2 cellular contexts compared by ENCODE assay signal in the genomic region with DNA sequence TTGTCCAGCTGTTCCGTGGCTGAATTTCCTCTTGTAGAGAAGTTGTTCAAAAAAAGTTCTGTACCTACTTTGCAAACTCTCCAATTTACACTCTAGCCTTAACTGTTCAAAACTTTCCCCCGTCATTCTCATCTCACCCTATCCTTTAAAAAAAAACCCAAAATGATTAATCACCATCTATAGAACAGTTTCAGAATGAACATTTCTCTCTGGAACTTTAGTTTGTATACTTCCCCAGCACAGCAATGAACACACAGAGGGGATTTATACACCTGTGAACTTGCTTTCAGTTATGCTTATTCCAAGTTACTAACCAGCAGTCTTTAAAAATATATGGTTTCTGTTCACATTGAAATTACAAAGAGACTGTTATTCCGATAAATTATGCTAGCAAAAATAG.
TF ChIP-seq lines count a peak whose summit lies in the region.

No MANE protein-coding gene starts in this region.

TF ChIP-seq in SK-N-SH, 30 proteins besides CTCF, POLR2A, EP300 and RAD21 (continued from another document):
- TF ChIP-seq, protein P1, sequence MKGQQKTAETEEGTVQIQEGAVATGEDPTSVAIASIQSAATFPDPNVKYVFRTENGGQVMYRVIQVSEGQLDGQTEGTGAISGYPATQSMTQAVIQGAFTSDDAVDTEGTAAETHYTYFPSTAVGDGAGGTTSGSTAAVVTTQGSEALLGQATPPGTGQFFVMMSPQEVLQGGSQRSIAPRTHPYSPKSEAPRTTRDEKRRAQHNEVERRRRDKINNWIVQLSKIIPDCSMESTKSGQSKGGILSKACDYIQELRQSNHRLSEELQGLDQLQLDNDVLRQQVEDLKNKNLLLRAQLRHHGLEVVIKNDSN (IDR thresholded peaks at IDR 0.05; ENCODE audit: borderline replicate concordance, low read depth) = no peak
- no peak for TF ChIP-seq MEF2A (IDR thresholded peaks at IDR 0.05; ENCODE audit: borderline replicate concordance, low read depth)
- no peak for TF ChIP-seq GABPA (IDR thresholded peaks at IDR 0.05; ENCODE audit: low read depth)
- TF ChIP-seq, protein P2, sequence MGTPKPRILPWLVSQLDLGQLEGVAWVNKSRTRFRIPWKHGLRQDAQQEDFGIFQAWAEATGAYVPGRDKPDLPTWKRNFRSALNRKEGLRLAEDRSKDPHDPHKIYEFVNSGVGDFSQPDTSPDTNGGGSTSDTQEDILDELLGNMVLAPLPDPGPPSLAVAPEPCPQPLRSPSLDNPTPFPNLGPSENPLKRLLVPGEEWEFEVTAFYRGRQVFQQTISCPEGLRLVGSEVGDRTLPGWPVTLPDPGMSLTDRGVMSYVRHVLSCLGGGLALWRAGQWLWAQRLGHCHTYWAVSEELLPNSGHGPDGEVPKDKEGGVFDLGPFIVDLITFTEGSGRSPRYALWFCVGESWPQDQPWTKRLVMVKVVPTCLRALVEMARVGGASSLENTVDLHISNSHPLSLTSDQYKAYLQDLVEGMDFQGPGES (IDR thresholded peaks at IDR 0.05; ENCODE audit: low read depth, low read length) = no peak
- TF ChIP-seq, protein P3, sequence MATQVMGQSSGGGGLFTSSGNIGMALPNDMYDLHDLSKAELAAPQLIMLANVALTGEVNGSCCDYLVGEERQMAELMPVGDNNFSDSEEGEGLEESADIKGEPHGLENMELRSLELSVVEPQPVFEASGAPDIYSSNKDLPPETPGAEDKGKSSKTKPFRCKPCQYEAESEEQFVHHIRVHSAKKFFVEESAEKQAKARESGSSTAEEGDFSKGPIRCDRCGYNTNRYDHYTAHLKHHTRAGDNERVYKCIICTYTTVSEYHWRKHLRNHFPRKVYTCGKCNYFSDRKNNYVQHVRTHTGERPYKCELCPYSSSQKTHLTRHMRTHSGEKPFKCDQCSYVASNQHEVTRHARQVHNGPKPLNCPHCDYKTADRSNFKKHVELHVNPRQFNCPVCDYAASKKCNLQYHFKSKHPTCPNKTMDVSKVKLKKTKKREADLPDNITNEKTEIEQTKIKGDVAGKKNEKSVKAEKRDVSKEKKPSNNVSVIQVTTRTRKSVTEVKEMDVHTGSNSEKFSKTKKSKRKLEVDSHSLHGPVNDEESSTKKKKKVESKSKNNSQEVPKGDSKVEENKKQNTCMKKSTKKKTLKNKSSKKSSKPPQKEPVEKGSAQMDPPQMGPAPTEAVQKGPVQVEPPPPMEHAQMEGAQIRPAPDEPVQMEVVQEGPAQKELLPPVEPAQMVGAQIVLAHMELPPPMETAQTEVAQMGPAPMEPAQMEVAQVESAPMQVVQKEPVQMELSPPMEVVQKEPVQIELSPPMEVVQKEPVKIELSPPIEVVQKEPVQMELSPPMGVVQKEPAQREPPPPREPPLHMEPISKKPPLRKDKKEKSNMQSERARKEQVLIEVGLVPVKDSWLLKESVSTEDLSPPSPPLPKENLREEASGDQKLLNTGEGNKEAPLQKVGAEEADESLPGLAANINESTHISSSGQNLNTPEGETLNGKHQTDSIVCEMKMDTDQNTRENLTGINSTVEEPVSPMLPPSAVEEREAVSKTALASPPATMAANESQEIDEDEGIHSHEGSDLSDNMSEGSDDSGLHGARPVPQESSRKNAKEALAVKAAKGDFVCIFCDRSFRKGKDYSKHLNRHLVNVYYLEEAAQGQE (IDR thresholded peaks at IDR 0.05; ENCODE audit: low read depth, low read length) = no peak

TF ChIP-seq in SK-N-SH treated with all-trans-retinoic acid at 6 μM for 48 hours, 23 proteins besides CTCF, POLR2A, EP300 and RAD21 (continued from another document):
- TF ChIP-seq, protein P4, sequence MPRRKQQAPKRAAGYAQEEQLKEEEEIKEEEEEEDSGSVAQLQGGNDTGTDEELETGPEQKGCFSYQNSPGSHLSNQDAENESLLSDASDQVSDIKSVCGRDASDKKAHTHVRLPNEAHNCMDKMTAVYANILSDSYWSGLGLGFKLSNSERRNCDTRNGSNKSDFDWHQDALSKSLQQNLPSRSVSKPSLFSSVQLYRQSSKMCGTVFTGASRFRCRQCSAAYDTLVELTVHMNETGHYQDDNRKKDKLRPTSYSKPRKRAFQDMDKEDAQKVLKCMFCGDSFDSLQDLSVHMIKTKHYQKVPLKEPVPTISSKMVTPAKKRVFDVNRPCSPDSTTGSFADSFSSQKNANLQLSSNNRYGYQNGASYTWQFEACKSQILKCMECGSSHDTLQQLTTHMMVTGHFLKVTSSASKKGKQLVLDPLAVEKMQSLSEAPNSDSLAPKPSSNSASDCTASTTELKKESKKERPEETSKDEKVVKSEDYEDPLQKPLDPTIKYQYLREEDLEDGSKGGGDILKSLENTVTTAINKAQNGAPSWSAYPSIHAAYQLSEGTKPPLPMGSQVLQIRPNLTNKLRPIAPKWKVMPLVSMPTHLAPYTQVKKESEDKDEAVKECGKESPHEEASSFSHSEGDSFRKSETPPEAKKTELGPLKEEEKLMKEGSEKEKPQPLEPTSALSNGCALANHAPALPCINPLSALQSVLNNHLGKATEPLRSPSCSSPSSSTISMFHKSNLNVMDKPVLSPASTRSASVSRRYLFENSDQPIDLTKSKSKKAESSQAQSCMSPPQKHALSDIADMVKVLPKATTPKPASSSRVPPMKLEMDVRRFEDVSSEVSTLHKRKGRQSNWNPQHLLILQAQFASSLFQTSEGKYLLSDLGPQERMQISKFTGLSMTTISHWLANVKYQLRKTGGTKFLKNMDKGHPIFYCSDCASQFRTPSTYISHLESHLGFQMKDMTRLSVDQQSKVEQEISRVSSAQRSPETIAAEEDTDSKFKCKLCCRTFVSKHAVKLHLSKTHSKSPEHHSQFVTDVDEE (CRISPR knock-in tag; IDR thresholded peaks at IDR 0.05) = no peak
- no peak for TF ChIP-seq ZFP30 (CRISPR knock-in tag; IDR thresholded peaks at IDR 0.05)
- no peak for TF ChIP-seq ESRRG (CRISPR knock-in tag; IDR thresholded peaks at IDR 0.05)
- no peak for TF ChIP-seq SNAI2 (CRISPR knock-in tag; IDR thresholded peaks at IDR 0.05)
- TF ChIP-seq, protein P5, sequence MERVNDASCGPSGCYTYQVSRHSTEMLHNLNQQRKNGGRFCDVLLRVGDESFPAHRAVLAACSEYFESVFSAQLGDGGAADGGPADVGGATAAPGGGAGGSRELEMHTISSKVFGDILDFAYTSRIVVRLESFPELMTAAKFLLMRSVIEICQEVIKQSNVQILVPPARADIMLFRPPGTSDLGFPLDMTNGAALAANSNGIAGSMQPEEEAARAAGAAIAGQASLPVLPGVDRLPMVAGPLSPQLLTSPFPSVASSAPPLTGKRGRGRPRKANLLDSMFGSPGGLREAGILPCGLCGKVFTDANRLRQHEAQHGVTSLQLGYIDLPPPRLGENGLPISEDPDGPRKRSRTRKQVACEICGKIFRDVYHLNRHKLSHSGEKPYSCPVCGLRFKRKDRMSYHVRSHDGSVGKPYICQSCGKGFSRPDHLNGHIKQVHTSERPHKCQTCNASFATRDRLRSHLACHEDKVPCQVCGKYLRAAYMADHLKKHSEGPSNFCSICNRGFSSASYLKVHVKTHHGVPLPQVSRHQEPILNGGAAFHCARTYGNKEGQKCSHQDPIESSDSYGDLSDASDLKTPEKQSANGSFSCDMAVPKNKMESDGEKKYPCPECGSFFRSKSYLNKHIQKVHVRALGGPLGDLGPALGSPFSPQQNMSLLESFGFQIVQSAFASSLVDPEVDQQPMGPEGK (CRISPR knock-in tag; IDR thresholded peaks at IDR 0.05; ENCODE audit: borderline replicate concordance) = no peak
- TF ChIP-seq ZFP3 (CRISPR knock-in tag; IDR thresholded peaks at IDR 0.05) = no peak
- TF ChIP-seq, protein P6, sequence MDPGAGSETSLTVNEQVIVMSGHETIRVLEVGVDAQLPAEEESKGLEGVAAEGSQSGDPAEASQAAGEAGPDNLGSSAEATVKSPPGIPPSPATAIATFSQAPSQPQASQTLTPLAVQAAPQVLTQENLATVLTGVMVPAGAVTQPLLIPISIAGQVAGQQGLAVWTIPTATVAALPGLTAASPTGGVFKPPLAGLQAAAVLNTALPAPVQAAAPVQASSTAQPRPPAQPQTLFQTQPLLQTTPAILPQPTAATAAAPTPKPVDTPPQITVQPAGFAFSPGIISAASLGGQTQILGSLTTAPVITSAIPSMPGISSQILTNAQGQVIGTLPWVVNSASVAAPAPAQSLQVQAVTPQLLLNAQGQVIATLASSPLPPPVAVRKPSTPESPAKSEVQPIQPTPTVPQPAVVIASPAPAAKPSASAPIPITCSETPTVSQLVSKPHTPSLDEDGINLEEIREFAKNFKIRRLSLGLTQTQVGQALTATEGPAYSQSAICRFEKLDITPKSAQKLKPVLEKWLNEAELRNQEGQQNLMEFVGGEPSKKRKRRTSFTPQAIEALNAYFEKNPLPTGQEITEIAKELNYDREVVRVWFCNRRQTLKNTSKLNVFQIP (CRISPR knock-in tag; IDR thresholded peaks at IDR 0.05; ENCODE audit: borderline replicate concordance, low read depth) = no peak
